26 cellular contexts compared by ENCODE assay signal in genomic region chr10:47045331-47045861, GRCh38.
"Had no signal": no experiment of that assay in that cellular context is flagged by ENCODE, and none has a peak within 500 bp of the region (broad histone marks: within the 10 kb centered on the region; RNA-seq: fewer than 3 reads in every experiment).

No MANE protein-coding gene starts in this region.

- ATAC-seq: activated CD8-positive, alpha-beta T cell treated with anti-CD3 and anti-CD28 coated beads for 36 hours; activated naive CD8-positive, alpha-beta T cell treated with anti-CD3 and anti-CD28 coated beads, Interleukin-2, amount 50 U/mL, for 24 hours; activated T-cell treated with anti-CD3 and anti-CD28 coated beads, Interleukin-2, amount 50 U/mL, for 72 hours; mucosa of descending colon; pancreas had no signal

- H3K4me1 Mint-ChIP-seq: activated B cell treated with CpG ODN at 0.5 μM for 24 hours had no signal

- H3K27ac ChIP-seq: breast epithelium, colonic mucosa, epithelial cell of prostate, esophagus squamous epithelium, pancreas, prostate gland, SJSA1, testis, transverse colon, uterus had no signal

- H3K4me1 ChIP-seq: breast epithelium, colonic mucosa, pancreas, prostate gland, SJSA1, testis, transverse colon, uterus had no signal

- H3K27me3 ChIP-seq: breast epithelium, colonic mucosa, esophagus squamous epithelium, pancreas, SJSA1, testis, transverse colon, uterus had no signal

- H3K27ac Mint-ChIP-seq: activated B cell treated with CpG ODN at 0.5 μM for 24 hours; activated CD8-positive, alpha-beta T cell treated with anti-CD3 and anti-CD28 coated beads for 36 hours; activated naive CD4-positive, alpha-beta T cell treated with anti-CD3 and anti-CD28 coated beads, Interleukin-2, amount 10 ng/mL, durations not matched to agents 7 days and 5 days; activated naive CD8-positive, alpha-beta T cell treated with anti-CD3 and anti-CD28 coated beads, Interleukin-2, amount 50 U/mL, for 24 hours; activated T-cell treated with anti-CD3 and anti-CD28 coated beads, Interleukin-2, amount 50 U/mL, for 72 hours had no signal

- H3K27me3 Mint-ChIP-seq: activated B cell treated with CpG ODN at 0.5 μM for 24 hours; activated CD8-positive, alpha-beta T cell treated with anti-CD3 and anti-CD28 coated beads for 36 hours; activated naive CD8-positive, alpha-beta T cell treated with anti-CD3 and anti-CD28 coated beads, Interleukin-2, amount 50 U/mL, for 24 hours had no signal

- H3K4me3 ChIP-seq: breast epithelium, colonic mucosa, esophagus squamous epithelium, lung, mucosa of descending colon, pancreas, prostate gland, SJSA1, testis, transverse colon, uterus had no signal

- H3K36me3 ChIP-seq: breast epithelium, colonic mucosa, esophagus squamous epithelium, pancreas, prostate gland, SJSA1, transverse colon, uterus had no signal

- DNase-seq: activated CD4-positive, alpha-beta T cell treated with anti-CD3 and anti-CD28 coated beads, Interleukin-2, amount 50 U/mL, for 1 hour; activated CD8-positive, alpha-beta T cell treated with anti-CD3 and anti-CD28 coated beads for 36 hours; activated naive CD4-positive, alpha-beta T cell treated with anti-CD3 and anti-CD28 coated beads, Interleukin-2, amount 10 ng/mL, durations not matched to agents 7 days and 5 days; activated naive CD8-positive, alpha-beta T cell treated with anti-CD3 and anti-CD28 coated beads, Interleukin-2, amount 50 U/mL, for 24 hours; activated T-cell treated with anti-CD3 and anti-CD28 coated beads, Interleukin-2, amount 50 U/mL, for 72 hours; amygdala; colonic mucosa; effector CD8-positive, alpha-beta T cell; esophagus squamous epithelium; foreskin melanocyte; mesendoderm; mucosa of descending colon; nucleus accumbens; retina; stimulated activated naive CD4-positive, alpha-beta T cell; T-helper 2 cell; testis; transverse colon had no signal

- H3K36me3 Mint-ChIP-seq: activated naive CD4-positive, alpha-beta T cell treated with anti-CD3 and anti-CD28 coated beads, Interleukin-2, amount 10 ng/mL, durations not matched to agents 7 days and 5 days had no signal

- H3K4me3 Mint-ChIP-seq: activated B cell treated with CpG ODN at 0.5 μM for 24 hours; activated CD8-positive, alpha-beta T cell treated with anti-CD3 and anti-CD28 coated beads for 36 hours; activated naive CD4-positive, alpha-beta T cell treated with anti-CD3 and anti-CD28 coated beads, Interleukin-2, amount 10 ng/mL, durations not matched to agents 7 days and 5 days; activated naive CD8-positive, alpha-beta T cell treated with anti-CD3 and anti-CD28 coated beads, Interleukin-2, amount 50 U/mL, for 24 hours; activated T-cell treated with anti-CD3 and anti-CD28 coated beads, Interleukin-2, amount 50 U/mL, for 72 hours had no signal

- H3K9me3 Mint-ChIP-seq: activated B cell treated with CpG ODN at 0.5 μM for 24 hours; activated CD8-positive, alpha-beta T cell treated with anti-CD3 and anti-CD28 coated beads for 36 hours; activated naive CD4-positive, alpha-beta T cell treated with anti-CD3 and anti-CD28 coated beads, Interleukin-2, amount 10 ng/mL, durations not matched to agents 7 days and 5 days; activated naive CD8-positive, alpha-beta T cell treated with anti-CD3 and anti-CD28 coated beads, Interleukin-2, amount 50 U/mL, for 24 hours; activated T-cell treated with anti-CD3 and anti-CD28 coated beads, Interleukin-2, amount 50 U/mL, for 72 hours had no signal

- H3K9me3 ChIP-seq: breast epithelium, colonic mucosa, esophagus squamous epithelium, mucosa of descending colon, pancreas, prostate gland, SJSA1, testis, transverse colon, uterus had no signal
